23 cellular contexts compared by ENCODE assay signal in genomic region chr22:41355895-41356294, GRCh38.
"Had no signal": no experiment of that assay in that cellular context is flagged by ENCODE, and none has a peak within 500 bp of the region (broad histone marks: within the 10 kb centered on the region; RNA-seq: fewer than 3 reads in every experiment).

No MANE protein-coding gene starts in this region.

- DNase-seq: colonic mucosa; cortex of kidney; dermis blood vessel endothelial cell; dorsolateral prefrontal cortex; effector CD4-positive, alpha-beta T cell; effector CD8-positive, alpha-beta T cell; effector memory CD4-positive, alpha-beta T cell; effector memory CD8-positive, alpha-beta T cell; endodermal cell; erythroblast; esophagus squamous epithelium; foreskin fibroblast; foreskin keratinocyte; foreskin melanocyte; gastrocnemius medialis; glutamatergic neuron; head of caudate nucleus; heart left ventricle; heart right ventricle had no signal

- H3K27ac ChIP-seq: colonic mucosa, coronary artery, epithelial cell of prostate, esophagus muscularis mucosa, esophagus squamous epithelium, foreskin keratinocyte, gastrocnemius medialis, gastroesophageal sphincter, heart left ventricle, heart right ventricle had no signal
